ENCODE assay signal across 8 cellular contexts in the genomic region with DNA sequence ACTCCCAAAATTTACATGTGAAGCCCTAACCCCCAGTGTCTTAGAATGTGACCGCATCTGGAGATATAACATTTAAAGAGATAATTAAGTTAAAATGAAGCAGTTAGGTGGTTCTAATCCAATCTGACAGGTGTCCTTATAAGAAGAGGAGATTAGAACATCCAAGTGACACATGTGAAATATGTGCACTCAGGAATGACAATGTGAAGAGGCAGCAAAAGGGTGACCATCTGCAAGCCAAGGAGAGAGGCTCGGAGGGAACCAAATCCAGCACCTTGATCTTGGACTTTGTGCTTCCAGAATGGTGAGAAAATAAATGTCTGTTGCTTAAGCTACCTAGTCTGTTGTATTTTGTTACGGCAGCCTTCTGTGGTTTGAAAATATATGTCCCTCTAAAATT.
"Had no signal": no experiment of that assay in that cellular context is flagged by ENCODE, and none has a peak within 500 bp of the region (broad histone marks: within the 10 kb centered on the region; RNA-seq: fewer than 3 reads in every experiment).

No MANE protein-coding gene starts in this region.

- DNase-seq: GM23248, GOT3, H7, HFFc6, IMR-90 had no signal

- H3K9me3 ChIP-seq: HAP-1 had no signal

- H3K36me3 ChIP-seq: HAP-1 had no signal

- H3K27ac Mint-ChIP-seq: HFFc6 had no signal

- H3K27ac ChIP-seq: GM23248 had no signal

- H3K4me1 ChIP-seq: HAP-1 had no signal

- ATAC-seq: HCT116, K562 had no signal

- H3K4me3 ChIP-seq: GM23248, HAP-1, K562 had no signal

- H3K4me3 Mint-ChIP-seq: HFFc6 had no signal
